Comparison of ENCODE assay signal across 18 cellular contexts in genomic region chr9:136597965-136598364, GRCh38.
"Had no signal": no experiment of that assay in that cellular context is flagged by ENCODE, and none has a peak within 500 bp of the region (broad histone marks: within the 10 kb centered on the region; RNA-seq: fewer than 3 reads in every experiment).

No MANE protein-coding gene starts in this region.

- H3K4me3 Mint-ChIP-seq: activated naive CD8-positive, alpha-beta T cell treated with anti-CD3 and anti-CD28 coated beads, Interleukin-2, amount 10 ng/mL, durations not matched to agents 7 days and 5 days; activated T-helper 1 cell treated with anti-CD3 and anti-CD28 coated beads, Interleukin-12 subunit alpha, Interleukin-12 subunit beta, Interleukin-2, Interleukin-4 antibody, amounts not matched to agents 30 ng/mL and 10 ng/mL and 1 ng/mL, durations not matched to agents 14 hours and 24 hours and 36 hours; natural killer cell; stimulated activated naive B cell treated with anti-CD40 and anti-IgM and Interleukin-4, amounts not matched to agents 10 μg/mL and 1 μg/mL and 100 μg/mL, for 72 hours had no signal

- H3K9me3 ChIP-seq: breast epithelium, gastrocnemius medialis, heart right ventricle, right atrium auricular region, thyroid gland had no signal

- H3K27me3 ChIP-seq: right atrium auricular region, thyroid gland had no signal

- H3K27ac Mint-ChIP-seq: activated naive CD8-positive, alpha-beta T cell treated with anti-CD3 and anti-CD28 coated beads, Interleukin-2, amount 10 ng/mL, durations not matched to agents 7 days and 5 days; activated T-helper 1 cell treated with anti-CD3 and anti-CD28 coated beads, Interleukin-12 subunit alpha, Interleukin-12 subunit beta, Interleukin-2, Interleukin-4 antibody, amounts not matched to agents 30 ng/mL and 10 ng/mL and 1 ng/mL, durations not matched to agents 14 hours and 24 hours and 36 hours; natural killer cell; stimulated activated naive B cell treated with anti-CD40 and anti-IgM and Interleukin-4, amounts not matched to agents 10 μg/mL and 1 μg/mL and 100 μg/mL, for 72 hours had no signal

- H3K36me3 ChIP-seq: breast epithelium, gastrocnemius medialis, heart right ventricle, right atrium auricular region, thyroid gland had no signal

- ATAC-seq: gastrocnemius medialis; natural killer cell; stimulated activated naive B cell treated with anti-CD40 and anti-IgM and Interleukin-4, amounts not matched to agents 10 μg/mL and 1 μg/mL and 100 μg/mL, for 72 hours had no signal

- H3K4me3 ChIP-seq: breast epithelium, gastrocnemius medialis, heart right ventricle, right atrium auricular region, skin epidermis, thyroid gland had no signal

- H3K4me1 ChIP-seq: breast epithelium, gastrocnemius medialis, thyroid gland had no signal

- H3K27ac ChIP-seq: breast epithelium, gastrocnemius medialis, heart right ventricle, right atrium auricular region, skin epidermis, thyroid gland had no signal

- DNase-seq: activated CD4-positive, CD25-positive, alpha-beta regulatory T cell treated with anti-CD3 and anti-CD28 coated beads, Interleukin-2, amount 50 U/mL, for 72 hours; activated naive CD8-positive, alpha-beta T cell treated with anti-CD3 and anti-CD28 coated beads, Interleukin-2, amount 10 ng/mL, durations not matched to agents 7 days and 5 days; cerebellar nuclear complex; erythroblast; gastrocnemius medialis; heart right ventricle; mesendoderm; natural killer cell; occipital lobe; stimulated activated CD4-positive, alpha-beta T cell treated with anti-CD3 and anti-CD28 coated beads, Interleukin-15, amount 100 ng/mL, for 24 hours; stimulated activated CD4-positive, alpha-beta T cell treated with anti-CD3 and anti-CD28 coated beads, Interleukin-4, amount 100 ng/mL, for 1 hour; stimulated activated naive B cell treated with anti-CD40 and anti-IgM and Interleukin-4, amounts not matched to agents 10 μg/mL and 1 μg/mL and 100 μg/mL, for 72 hours; T-helper 9 cell; thyroid gland had no signal

- H3K4me1 Mint-ChIP-seq: activated naive CD8-positive, alpha-beta T cell treated with anti-CD3 and anti-CD28 coated beads, Interleukin-2, amount 10 ng/mL, durations not matched to agents 7 days and 5 days had no signal

- H3K36me3 Mint-ChIP-seq: activated naive CD8-positive, alpha-beta T cell treated with anti-CD3 and anti-CD28 coated beads, Interleukin-2, amount 10 ng/mL, durations not matched to agents 7 days and 5 days; natural killer cell; stimulated activated naive B cell treated with anti-CD40 and anti-IgM and Interleukin-4, amounts not matched to agents 10 μg/mL and 1 μg/mL and 100 μg/mL, for 72 hours had no signal

- H3K9me3 Mint-ChIP-seq: activated naive CD8-positive, alpha-beta T cell treated with anti-CD3 and anti-CD28 coated beads, Interleukin-2, amount 10 ng/mL, durations not matched to agents 7 days and 5 days; activated T-helper 1 cell treated with anti-CD3 and anti-CD28 coated beads, Interleukin-12 subunit alpha, Interleukin-12 subunit beta, Interleukin-2, Interleukin-4 antibody, amounts not matched to agents 30 ng/mL and 10 ng/mL and 1 ng/mL, durations not matched to agents 14 hours and 24 hours and 36 hours; natural killer cell had no signal
